Comparison of ENCODE assay signal across 1 cellular context in genomic region chr15:43285609-43286037, GRCh38.
TF ChIP-seq lines count a peak whose summit lies in the region.

No MANE protein-coding gene starts in this region.

TF ChIP-seq in HCT116, 20 proteins besides CTCF, POLR2A, EP300 and RAD21:
- TF ChIP-seq EZH2phosphoT487 (IDR thresholded peaks at IDR 0.05; ENCODE audit: borderline replicate concordance) (no peak), ZFX (IDR thresholded peaks at IDR 0.05) (no peak), ATF3 (IDR thresholded peaks at IDR 0.05) (no peak), MAX (IDR thresholded peaks at IDR 0.05) (no peak)
